In the genomic region with DNA sequence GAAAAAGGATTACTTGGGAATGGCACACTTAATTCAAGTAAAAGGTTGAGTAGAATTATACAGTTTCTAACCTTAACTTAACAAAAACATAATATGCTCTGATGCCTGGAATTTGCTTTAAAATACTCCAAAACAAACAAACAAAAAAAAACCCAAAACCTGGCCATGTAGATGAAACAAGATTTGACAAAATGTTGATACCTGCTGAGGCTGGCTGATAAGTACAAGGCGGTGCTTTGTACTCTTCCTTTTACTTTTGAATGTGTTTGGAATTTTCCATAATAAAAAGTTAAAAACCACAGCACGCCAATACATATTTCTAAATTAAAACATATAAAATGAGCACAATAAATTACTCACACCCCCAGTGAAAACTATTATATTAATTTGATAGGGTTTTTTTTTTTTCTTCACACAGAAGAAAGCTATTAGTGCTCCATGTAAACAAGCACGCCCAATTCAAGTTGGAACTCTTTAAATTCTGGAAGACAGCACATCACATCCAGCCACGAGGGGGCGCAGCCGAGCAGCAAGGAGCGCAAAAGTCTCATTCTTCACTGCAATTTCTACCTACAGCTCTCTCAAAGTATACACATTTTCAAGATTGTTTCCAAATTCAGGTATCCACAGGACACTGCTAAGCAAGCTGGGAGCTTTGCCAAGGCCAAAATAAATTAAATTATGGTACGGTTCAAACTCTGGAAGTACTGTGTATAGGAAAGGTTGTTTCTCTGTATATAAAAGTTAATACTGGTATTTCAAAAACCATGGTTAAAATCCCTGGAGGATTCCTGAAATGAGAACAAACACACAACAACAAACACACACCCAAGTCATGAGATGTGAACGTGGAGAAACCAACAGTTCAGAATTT, we compare ENCODE assay signal across 1 cellular context.
TF ChIP-seq lines count a peak whose summit lies in the region.

No MANE protein-coding gene starts in this region.

TF ChIP-seq in K562, 482 proteins besides CTCF, POLR2A, EP300 and RAD21 (continued from another document and continues in another):
- TF ChIP-seq, protein P1, sequence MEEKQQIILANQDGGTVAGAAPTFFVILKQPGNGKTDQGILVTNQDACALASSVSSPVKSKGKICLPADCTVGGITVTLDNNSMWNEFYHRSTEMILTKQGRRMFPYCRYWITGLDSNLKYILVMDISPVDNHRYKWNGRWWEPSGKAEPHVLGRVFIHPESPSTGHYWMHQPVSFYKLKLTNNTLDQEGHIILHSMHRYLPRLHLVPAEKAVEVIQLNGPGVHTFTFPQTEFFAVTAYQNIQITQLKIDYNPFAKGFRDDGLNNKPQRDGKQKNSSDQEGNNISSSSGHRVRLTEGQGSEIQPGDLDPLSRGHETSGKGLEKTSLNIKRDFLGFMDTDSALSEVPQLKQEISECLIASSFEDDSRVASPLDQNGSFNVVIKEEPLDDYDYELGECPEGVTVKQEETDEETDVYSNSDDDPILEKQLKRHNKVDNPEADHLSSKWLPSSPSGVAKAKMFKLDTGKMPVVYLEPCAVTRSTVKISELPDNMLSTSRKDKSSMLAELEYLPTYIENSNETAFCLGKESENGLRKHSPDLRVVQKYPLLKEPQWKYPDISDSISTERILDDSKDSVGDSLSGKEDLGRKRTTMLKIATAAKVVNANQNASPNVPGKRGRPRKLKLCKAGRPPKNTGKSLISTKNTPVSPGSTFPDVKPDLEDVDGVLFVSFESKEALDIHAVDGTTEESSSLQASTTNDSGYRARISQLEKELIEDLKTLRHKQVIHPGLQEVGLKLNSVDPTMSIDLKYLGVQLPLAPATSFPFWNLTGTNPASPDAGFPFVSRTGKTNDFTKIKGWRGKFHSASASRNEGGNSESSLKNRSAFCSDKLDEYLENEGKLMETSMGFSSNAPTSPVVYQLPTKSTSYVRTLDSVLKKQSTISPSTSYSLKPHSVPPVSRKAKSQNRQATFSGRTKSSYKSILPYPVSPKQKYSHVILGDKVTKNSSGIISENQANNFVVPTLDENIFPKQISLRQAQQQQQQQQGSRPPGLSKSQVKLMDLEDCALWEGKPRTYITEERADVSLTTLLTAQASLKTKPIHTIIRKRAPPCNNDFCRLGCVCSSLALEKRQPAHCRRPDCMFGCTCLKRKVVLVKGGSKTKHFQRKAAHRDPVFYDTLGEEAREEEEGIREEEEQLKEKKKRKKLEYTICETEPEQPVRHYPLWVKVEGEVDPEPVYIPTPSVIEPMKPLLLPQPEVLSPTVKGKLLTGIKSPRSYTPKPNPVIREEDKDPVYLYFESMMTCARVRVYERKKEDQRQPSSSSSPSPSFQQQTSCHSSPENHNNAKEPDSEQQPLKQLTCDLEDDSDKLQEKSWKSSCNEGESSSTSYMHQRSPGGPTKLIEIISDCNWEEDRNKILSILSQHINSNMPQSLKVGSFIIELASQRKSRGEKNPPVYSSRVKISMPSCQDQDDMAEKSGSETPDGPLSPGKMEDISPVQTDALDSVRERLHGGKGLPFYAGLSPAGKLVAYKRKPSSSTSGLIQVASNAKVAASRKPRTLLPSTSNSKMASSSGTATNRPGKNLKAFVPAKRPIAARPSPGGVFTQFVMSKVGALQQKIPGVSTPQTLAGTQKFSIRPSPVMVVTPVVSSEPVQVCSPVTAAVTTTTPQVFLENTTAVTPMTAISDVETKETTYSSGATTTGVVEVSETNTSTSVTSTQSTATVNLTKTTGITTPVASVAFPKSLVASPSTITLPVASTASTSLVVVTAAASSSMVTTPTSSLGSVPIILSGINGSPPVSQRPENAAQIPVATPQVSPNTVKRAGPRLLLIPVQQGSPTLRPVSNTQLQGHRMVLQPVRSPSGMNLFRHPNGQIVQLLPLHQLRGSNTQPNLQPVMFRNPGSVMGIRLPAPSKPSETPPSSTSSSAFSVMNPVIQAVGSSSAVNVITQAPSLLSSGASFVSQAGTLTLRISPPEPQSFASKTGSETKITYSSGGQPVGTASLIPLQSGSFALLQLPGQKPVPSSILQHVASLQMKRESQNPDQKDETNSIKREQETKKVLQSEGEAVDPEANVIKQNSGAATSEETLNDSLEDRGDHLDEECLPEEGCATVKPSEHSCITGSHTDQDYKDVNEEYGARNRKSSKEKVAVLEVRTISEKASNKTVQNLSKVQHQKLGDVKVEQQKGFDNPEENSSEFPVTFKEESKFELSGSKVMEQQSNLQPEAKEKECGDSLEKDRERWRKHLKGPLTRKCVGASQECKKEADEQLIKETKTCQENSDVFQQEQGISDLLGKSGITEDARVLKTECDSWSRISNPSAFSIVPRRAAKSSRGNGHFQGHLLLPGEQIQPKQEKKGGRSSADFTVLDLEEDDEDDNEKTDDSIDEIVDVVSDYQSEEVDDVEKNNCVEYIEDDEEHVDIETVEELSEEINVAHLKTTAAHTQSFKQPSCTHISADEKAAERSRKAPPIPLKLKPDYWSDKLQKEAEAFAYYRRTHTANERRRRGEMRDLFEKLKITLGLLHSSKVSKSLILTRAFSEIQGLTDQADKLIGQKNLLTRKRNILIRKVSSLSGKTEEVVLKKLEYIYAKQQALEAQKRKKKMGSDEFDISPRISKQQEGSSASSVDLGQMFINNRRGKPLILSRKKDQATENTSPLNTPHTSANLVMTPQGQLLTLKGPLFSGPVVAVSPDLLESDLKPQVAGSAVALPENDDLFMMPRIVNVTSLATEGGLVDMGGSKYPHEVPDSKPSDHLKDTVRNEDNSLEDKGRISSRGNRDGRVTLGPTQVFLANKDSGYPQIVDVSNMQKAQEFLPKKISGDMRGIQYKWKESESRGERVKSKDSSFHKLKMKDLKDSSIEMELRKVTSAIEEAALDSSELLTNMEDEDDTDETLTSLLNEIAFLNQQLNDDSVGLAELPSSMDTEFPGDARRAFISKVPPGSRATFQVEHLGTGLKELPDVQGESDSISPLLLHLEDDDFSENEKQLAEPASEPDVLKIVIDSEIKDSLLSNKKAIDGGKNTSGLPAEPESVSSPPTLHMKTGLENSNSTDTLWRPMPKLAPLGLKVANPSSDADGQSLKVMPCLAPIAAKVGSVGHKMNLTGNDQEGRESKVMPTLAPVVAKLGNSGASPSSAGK (IDR thresholded peaks at IDR 0.05), result no peak
- TF ChIP-seq TBL1XR1 (IDR thresholded peaks at IDR 0.05; ENCODE audit: low read length in 2 of 2), result peak in 1 of 2 experiments; percentile 50; a peak in 2 of 4 replicates
- no peak for TF ChIP-seq TFAM (CRISPR knock-in tag; conservative IDR thresholded peaks at IDR 0.05)
- no peak for TF ChIP-seq NR1H2 (CRISPR knock-in tag; IDR thresholded peaks at IDR 0.05)
- TF ChIP-seq IRF2 (CRISPR knock-in tag; IDR thresholded peaks at IDR 0.05), result no peak
- no peak for TF ChIP-seq E2F1 (CRISPR knock-in tag; IDR thresholded peaks at IDR 0.05)
- TF ChIP-seq TRIM24 (IDR thresholded peaks at IDR 0.05), result no peak
- TF ChIP-seq CREM (IDR thresholded peaks at IDR 0.05; ENCODE audit: low read depth), result peak; percentile 36; the same call in 1 of the 2 replicates
- TF ChIP-seq, protein P2, sequence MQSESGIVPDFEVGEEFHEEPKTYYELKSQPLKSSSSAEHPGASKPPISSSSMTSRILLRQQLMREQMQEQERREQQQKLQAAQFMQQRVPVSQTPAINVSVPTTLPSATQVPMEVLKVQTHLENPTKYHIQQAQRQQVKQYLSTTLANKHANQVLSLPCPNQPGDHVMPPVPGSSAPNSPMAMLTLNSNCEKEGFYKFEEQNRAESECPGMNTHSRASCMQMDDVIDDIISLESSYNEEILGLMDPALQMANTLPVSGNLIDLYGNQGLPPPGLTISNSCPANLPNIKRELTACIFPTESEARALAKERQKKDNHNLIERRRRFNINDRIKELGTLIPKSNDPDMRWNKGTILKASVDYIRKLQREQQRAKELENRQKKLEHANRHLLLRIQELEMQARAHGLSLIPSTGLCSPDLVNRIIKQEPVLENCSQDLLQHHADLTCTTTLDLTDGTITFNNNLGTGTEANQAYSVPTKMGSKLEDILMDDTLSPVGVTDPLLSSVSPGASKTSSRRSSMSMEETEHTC (IDR thresholded peaks at IDR 0.05), result no peak
- TF ChIP-seq MAFG (tag; conservative IDR thresholded peaks at IDR 0.05), result no peak
- TF ChIP-seq TARDBP (IDR thresholded peaks at IDR 0.05), result no peak
- no peak for TF ChIP-seq MBD2 (IDR thresholded peaks at IDR 0.05; ENCODE audit: borderline replicate concordance, low read depth)
- no peak for TF ChIP-seq CBFA2T2 (conservative IDR thresholded peaks at IDR 0.05)
- 0 out of 2 replicates have a peak, but pooled peaks have one; percentile 27 for TF ChIP-seq SOX6 (IDR thresholded peaks at IDR 0.05)
- TF ChIP-seq PRMT5 (CRISPR knock-in tag; IDR thresholded peaks at IDR 0.05), result no peak
- TF ChIP-seq ZNF134 (CRISPR knock-in tag; conservative IDR thresholded peaks at IDR 0.05), result no peak
- TF ChIP-seq, protein P3, sequence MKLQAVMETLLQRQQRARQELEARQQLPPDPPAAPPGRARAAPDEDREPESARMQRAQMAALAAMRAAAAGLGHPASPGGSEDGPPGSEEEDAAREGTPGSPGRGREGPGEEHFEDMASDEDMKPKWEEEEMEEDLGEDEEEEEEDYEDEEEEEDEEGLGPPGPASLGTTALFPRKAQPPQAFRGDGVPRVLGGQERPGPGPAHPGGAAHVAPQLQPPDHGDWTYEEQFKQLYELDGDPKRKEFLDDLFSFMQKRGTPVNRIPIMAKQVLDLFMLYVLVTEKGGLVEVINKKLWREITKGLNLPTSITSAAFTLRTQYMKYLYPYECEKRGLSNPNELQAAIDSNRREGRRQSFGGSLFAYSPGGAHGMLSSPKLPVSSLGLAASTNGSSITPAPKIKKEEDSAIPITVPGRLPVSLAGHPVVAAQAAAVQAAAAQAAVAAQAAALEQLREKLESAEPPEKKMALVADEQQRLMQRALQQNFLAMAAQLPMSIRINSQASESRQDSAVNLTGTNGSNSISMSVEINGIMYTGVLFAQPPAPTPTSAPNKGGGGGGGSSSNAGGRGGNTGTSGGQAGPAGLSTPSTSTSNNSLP (IDR thresholded peaks at IDR 0.05; ENCODE audit: borderline replicate concordance, low read depth, low read length), result peak; percentile 77; the same call in 1 of the 2 replicates
- TF ChIP-seq CHAMP1 (IDR thresholded peaks at IDR 0.05), result no peak
- no peak for TF ChIP-seq HLTF (IDR thresholded peaks at IDR 0.05)
- no peak for TF ChIP-seq DIDO1 (tag; IDR thresholded peaks at IDR 0.05; ENCODE audit: low read depth)
- TF ChIP-seq ATF1 (CRISPR knock-in tag; IDR thresholded peaks at IDR 0.05), result no peak
- no peak for TF ChIP-seq ATF1 (tag; IDR thresholded peaks at IDR 0.05)
- no peak for TF ChIP-seq KLF13 (tag; IDR thresholded peaks at IDR 0.05; ENCODE audit: borderline replicate concordance, low read depth)
- TF ChIP-seq TAF15 (IDR thresholded peaks at IDR 0.05; ENCODE audit: low read depth, low read length), result no peak
- no peak for TF ChIP-seq RFX1 (IDR thresholded peaks at IDR 0.05)
- no peak for TF ChIP-seq HMG20B (CRISPR knock-in tag; IDR thresholded peaks at IDR 0.05)
- TF ChIP-seq GATAD2B (IDR thresholded peaks at IDR 0.05; ENCODE audit: borderline replicate concordance), result 0 out of 2 replicates have a peak, but pooled peaks have one; percentile 29
- TF ChIP-seq FOXA3 (CRISPR knock-in tag; conservative IDR thresholded peaks at IDR 0.05 in 1 of 2, IDR thresholded peaks at IDR 0.05 in 1 of 2), result peak; percentile 76 to 91
- TF ChIP-seq SMAD3 (CRISPR knock-in tag; conservative IDR thresholded peaks at IDR 0.05), result no peak
- TF ChIP-seq, protein P4, sequence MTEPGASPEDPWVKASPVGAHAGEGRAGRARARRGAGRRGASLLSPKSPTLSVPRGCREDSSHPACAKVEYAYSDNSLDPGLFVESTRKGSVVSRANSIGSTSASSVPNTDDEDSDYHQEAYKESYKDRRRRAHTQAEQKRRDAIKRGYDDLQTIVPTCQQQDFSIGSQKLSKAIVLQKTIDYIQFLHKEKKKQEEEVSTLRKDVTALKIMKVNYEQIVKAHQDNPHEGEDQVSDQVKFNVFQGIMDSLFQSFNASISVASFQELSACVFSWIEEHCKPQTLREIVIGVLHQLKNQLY (CRISPR knock-in tag; conservative IDR thresholded peaks at IDR 0.05), result no peak
- no peak for TF ChIP-seq MBD1 (CRISPR knock-in tag; IDR thresholded peaks at IDR 0.05)
- TF ChIP-seq, protein P5, sequence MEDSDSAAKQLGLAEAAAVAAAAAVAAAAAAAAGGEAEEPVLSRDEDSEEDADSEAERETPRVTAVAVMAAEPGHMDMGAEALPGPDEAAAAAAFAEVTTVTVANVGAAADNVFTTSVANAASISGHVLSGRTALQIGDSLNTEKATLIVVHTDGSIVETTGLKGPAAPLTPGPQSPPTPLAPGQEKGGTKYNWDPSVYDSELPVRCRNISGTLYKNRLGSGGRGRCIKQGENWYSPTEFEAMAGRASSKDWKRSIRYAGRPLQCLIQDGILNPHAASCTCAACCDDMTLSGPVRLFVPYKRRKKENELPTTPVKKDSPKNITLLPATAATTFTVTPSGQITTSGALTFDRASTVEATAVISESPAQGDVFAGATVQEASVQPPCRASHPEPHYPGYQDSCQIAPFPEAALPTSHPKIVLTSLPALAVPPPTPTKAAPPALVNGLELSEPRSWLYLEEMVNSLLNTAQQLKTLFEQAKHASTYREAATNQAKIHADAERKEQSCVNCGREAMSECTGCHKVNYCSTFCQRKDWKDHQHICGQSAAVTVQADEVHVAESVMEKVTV (CRISPR knock-in tag; IDR thresholded peaks at IDR 0.05), result peak; percentile 69
